In the genomic region with DNA sequence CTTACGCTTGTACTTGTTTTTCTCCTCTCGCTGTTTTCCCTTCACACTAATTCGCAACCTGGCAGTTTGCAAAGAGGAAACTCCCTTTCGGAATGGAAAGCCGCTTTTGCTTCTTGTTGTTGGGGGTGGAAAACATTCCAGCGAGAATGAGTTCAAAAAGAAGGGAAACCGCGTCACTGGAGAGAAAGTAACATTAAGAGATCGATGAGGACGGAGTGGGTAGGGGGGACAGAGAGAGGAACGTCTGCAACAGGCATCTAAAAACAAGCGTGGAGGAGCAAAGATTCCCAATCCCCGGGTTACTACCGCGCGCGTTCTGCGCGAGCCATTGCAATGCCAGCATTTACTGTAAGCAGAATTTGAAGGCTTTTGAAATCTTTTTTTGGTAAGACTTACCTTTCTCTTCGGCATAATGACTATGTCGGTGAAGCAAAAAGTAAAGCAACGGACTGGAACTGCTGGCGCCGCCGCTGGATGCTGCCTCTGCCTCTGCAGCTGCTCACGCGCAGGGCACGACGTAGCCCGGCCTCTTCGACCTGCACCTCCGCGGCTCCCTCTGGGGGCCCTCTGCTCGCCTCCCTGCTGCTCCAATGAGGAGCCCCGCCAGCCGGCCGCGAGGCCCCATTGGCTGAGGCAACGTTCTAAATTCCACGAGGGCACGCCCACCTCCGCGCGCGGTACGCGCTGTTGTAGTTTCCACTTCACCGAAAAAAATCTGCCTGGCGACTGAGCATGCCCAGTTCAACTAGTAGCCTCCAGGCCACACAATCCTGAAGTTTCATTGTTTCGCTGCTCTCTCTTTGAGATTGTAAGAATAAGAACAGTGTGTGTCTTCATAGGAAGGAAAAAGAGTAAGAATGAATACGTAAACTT, we compare ENCODE assay signal across 8 cellular contexts. TPM values are rescaled to one million over a fixed set of nuclear protein-coding genes. Genes with fewer than 3 reads are reported as not detected.
DNase-seq lines count a peak whose midpoint lies in the region; ATAC-seq and TF ChIP-seq lines count a peak whose summit lies in the region.

A gene (minus strand): TSS at position 533 of the 873 bp plus-strand sequence.

- H3K9me3 Mint-ChIP-seq in CD14-positive monocyte = peaks cover 0 to 3% (median 0%) of the 10 kb centered on the region in 7 donors
- no peaks in the 10 kb centered on the region for H3K9me3 Mint-ChIP-seq in activated CD4-positive, alpha-beta memory T cell treated with anti-CD3 and anti-CD28 coated beads, Interleukin-2, amount 10 ng/mL, durations not matched to agents 7 days and 5 days

- POLR2A ChIA-PET in activated CD4-positive, alpha-beta memory T cell treated with anti-CD3 and anti-CD28 coated beads, Interleukin-2, amount 10 ng/mL, durations not matched to agents 7 days and 5 days (lab: Charles Lee) = interaction anchor here (1.0 kb wide), 1 partner anchor 156 kb away, joined by 7 read pairs; a partner anchor contains a TSS

- peak within 1 kb of the TSS; percentile 98 to 99 for H3K4me3 Mint-ChIP-seq in CD14-positive monocyte
- H3K4me3 Mint-ChIP-seq in activated CD4-positive, alpha-beta memory T cell treated with anti-CD3 and anti-CD28 coated beads, Interleukin-2, amount 10 ng/mL, durations not matched to agents 7 days and 5 days = peak within 1 kb of the TSS; percentile 86

- DNase-seq in CD14-positive monocyte (ENCODE audit: low spot score) (peak; percentile 91), NCI-H774 (lab: John Stamatoyannopoulos, UW) (peak; percentile 99), right lobe of liver (peak; percentile 96 to 98 (median 97))
- peak; percentile 94 for DNase-seq in activated CD4-positive, alpha-beta memory T cell treated with anti-CD3 and anti-CD28 coated beads, Interleukin-2, amount 10 ng/mL, durations not matched to agents 7 days and 5 days
- DNase-seq in stimulated activated CD4-positive, alpha-beta T cell treated with anti-CD3 and anti-CD28 coated beads, Interleukin-4, amount 100 ng/mL, for 4 hours = peak; percentile 83 to 92

- intact Hi-C loops in CD14-positive monocyte (cut with micrococcal nuclease) = loop anchor here (5.0 to 10.0 kb wide), 3 partner anchors 157 to 303 kb away; a partner anchor contains a TSS
- intact Hi-C loops in right lobe of liver (cut with DNase I) = no loop called here

- peak; percentile 90 for ATAC-seq in GM19395 (IDR thresholded peaks at IDR 0.05; ENCODE audit: unreplicated experiment)
- peak; percentile 91 for ATAC-seq in HG03565 (IDR thresholded peaks at IDR 0.05; ENCODE audit: unreplicated experiment)
- ATAC-seq in right lobe of liver = peak; percentile 90 to 95 (median 93)

- peaks cover 31% of the 10 kb centered on the region for H3K4me1 Mint-ChIP-seq in CD14-positive monocyte
- H3K4me1 Mint-ChIP-seq in activated CD4-positive, alpha-beta memory T cell treated with anti-CD3 and anti-CD28 coated beads, Interleukin-2, amount 10 ng/mL, durations not matched to agents 7 days and 5 days = peaks cover 23% of the 10 kb centered on the region

- H3K9me3 ChIP-seq in duodenal mucosa (ENCODE audit: control insufficient read depth in 1 of 2, low read length in 2 of 2) = no peaks in the 10 kb centered on the region
- H3K9me3 ChIP-seq in right lobe of liver = no peaks in the 10 kb centered on the region

- peak; percentile 84 for TF ChIP-seq POLR2A in right lobe of liver (IDR thresholded peaks at IDR 0.05)

- peak within 1 kb of the TSS; percentile 89 for H3K27ac ChIP-seq in duodenal mucosa (ENCODE audit: low read depth, low read length)
- peak within 1 kb of the TSS; percentile 87 to 95 (median 87) for H3K27ac ChIP-seq in right lobe of liver

- peak within 1 kb of the TSS; percentile 88 to 97 (median 93) for H3K27ac Mint-ChIP-seq in CD14-positive monocyte
- H3K27ac Mint-ChIP-seq in activated CD4-positive, alpha-beta memory T cell treated with anti-CD3 and anti-CD28 coated beads, Interleukin-2, amount 10 ng/mL, durations not matched to agents 7 days and 5 days = peak within 1 kb of the TSS; percentile 87

- H3K4me3 ChIP-seq in duodenal mucosa (ENCODE audit: low read depth in 1 of 2, low read length in 2 of 2) = peak within 1 kb of the TSS; percentile 96 to 100
- peak within 1 kb of the TSS; percentile 59 to 66 (median 65) for H3K4me3 ChIP-seq in right lobe of liver

- TF ChIP-seq CTCF in CD14-positive monocyte (IDR thresholded peaks at IDR 0.05) = no peak
- peak in 2 of 4 donors; percentile 20 to 31 for TF ChIP-seq CTCF in right lobe of liver (IDR thresholded peaks at IDR 0.05)

- H3K36me3 Mint-ChIP-seq in CD14-positive monocyte = peaks cover 0 to 5% of the 10 kb centered on the region in 2 donors
- H3K36me3 Mint-ChIP-seq in activated CD4-positive, alpha-beta memory T cell treated with anti-CD3 and anti-CD28 coated beads, Interleukin-2, amount 10 ng/mL, durations not matched to agents 7 days and 5 days (ENCODE audit: low read depth) = no peaks in the 10 kb centered on the region

- H3K9ac ChIP-seq in duodenal mucosa (ENCODE audit: low read depth in 1 of 2, low read length in 2 of 2) = peak within 1 kb of the TSS; percentile 83 to 84

- H3K27me3 Mint-ChIP-seq in CD14-positive monocyte (ENCODE audit: low read depth in 3 of 3) = no peaks in the 10 kb centered on the region
- H3K27me3 Mint-ChIP-seq in activated CD4-positive, alpha-beta memory T cell treated with anti-CD3 and anti-CD28 coated beads, Interleukin-2, amount 10 ng/mL, durations not matched to agents 7 days and 5 days = no peaks in the 10 kb centered on the region

- peaks cover 12 to 14% of the 10 kb centered on the region in 2 donors for H3K4me1 ChIP-seq in duodenal mucosa (ENCODE audit: control insufficient read depth in 1 of 2, insufficient read depth in 2 of 2, low read length in 2 of 2)
- H3K4me1 ChIP-seq in right lobe of liver = no peaks in the 10 kb centered on the region

- CTCF ChIA-PET in activated CD4-positive, alpha-beta memory T cell treated with anti-CD3 and anti-CD28 coated beads, Interleukin-2, amount 10 ng/mL, durations not matched to agents 7 days and 5 days (lab: Charles Lee) = no interaction called here

- H3K27me3 ChIP-seq in duodenal mucosa (ENCODE audit: control insufficient read depth in 1 of 2, insufficient read depth in 2 of 2, low read length in 2 of 2) (no peaks in the 10 kb centered on the region), right lobe of liver (no peaks in the 10 kb centered on the region)

- 2% methylated on average over 38 of the region's 51 CpGs for WGBS in right lobe of liver (ENCODE audit: insufficient coverage, low coverage, low lambda C conversion rate, missing lambda C conversion rate)

- no peaks in the 10 kb centered on the region for H3K36me3 ChIP-seq in duodenal mucosa (ENCODE audit: control insufficient read depth in 1 of 2, insufficient read depth in 2 of 2, low read length in 2 of 2)
- H3K36me3 ChIP-seq in right lobe of liver = no peaks in the 10 kb centered on the region

RNA-seq across cellular contexts. Expression of the gene that starts here (rescaled TPM):
- polyA plus RNA-seq in CD14-positive monocyte = 100 to 1,000 TPM in 1 of 2 donors, 10 to 100 TPM in 1; 84.4 to 106 TPM
- 10 to 100 TPM; 39.7 to 44.4 TPM for total RNA-seq in activated CD4-positive, alpha-beta memory T cell treated with anti-CD3 and anti-CD28 coated beads, Interleukin-2, amount 10 ng/mL, durations not matched to agents 7 days and 5 days
- total RNA-seq in right lobe of liver = 10 to 100 TPM; 25.5 to 37.3 (median 32.9) TPM

Comparison
In these comparisons a context has a peak if more than half of its experiments do, and no peak if none do; other contexts are left out.
1. Peak in every context shown above with its lines: DNase-seq, ATAC-seq, H3K4me3 ChIP-seq and H3K27ac ChIP-seq.
2. intact Hi-C loops: an anchor here in CD14-positive monocyte (5.0 to 10.0 kb wide); none called in right lobe of liver.